ENCODE assay signal across 28 cellular contexts in the genomic region with DNA sequence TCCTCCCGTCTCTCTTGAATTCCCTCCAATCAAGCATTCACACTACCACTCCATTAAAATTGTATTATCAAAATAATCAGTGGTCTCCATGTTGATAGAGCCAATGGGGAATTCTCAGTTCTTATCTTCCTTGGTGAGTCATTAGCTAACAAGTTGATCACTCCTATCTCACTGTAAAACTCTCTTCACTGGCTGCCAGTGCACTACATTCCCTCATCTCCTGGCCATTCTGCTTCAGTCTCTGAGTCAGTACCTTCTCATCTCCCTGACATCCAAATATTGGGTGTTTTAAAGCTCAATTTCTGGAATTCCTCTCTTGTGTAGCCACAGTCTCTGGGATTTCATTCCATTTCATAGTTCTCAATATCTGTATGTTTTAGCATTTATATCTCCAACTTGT.
DNase-seq lines count a peak whose midpoint lies in the region; ATAC-seq, FAIRE-seq and TF ChIP-seq lines count a peak whose summit lies in the region.
"Had no signal": no experiment of that assay in that cellular context is flagged by ENCODE, and none has a peak within 500 bp of the region (broad histone marks: within the 10 kb centered on the region; RNA-seq: fewer than 3 reads in every experiment).

No MANE protein-coding gene starts in this region.

- no peak overlapping the region for H3K4me3 Mint-ChIP-seq in MCF 10A (ENCODE audit: unreplicated experiment)
- H3K4me3 Mint-ChIP-seq: activated CD4-positive, alpha-beta T cell treated with anti-CD3 and anti-CD28 coated beads, Interleukin-2, amount 10 ng/mL, durations not matched to agents 7 days and 5 days; mesothelial cell of epicardium; naive thymus-derived CD4-positive, alpha-beta T cell; T-helper 1 cell treated with Interleukin-12 subunit alpha and Interleukin-12 subunit beta and Interleukin-4 antibody, amounts not matched to agents 30 μg/mL and 1 μg/mL, for 36 hours had no signal

- H3K14ac ChIP-seq in trophoblast cell (ENCODE audit: low read length) = no peak overlapping the region

- no peak overlapping the region for H3K4me2 ChIP-seq in mammary epithelial cell (ENCODE audit: insufficient read depth, low read depth, low read length)
- no peak overlapping the region for H3K4me2 ChIP-seq in trophoblast cell (ENCODE audit: low read length)
- H3K4me2 ChIP-seq: smooth muscle cell had no signal

- no peaks in the 10 kb centered on the region for H3K36me3 ChIP-seq in mammary epithelial cell (ENCODE audit: insufficient read depth, low read length)
- H3K36me3 ChIP-seq in trophoblast cell (ENCODE audit: control insufficient read depth in 1 of 2, insufficient read depth in 2 of 2, low read length in 2 of 2) = no peaks in the 10 kb centered on the region
- H3K36me3 ChIP-seq: BE2C had no signal

- H3K9me3 ChIP-seq in mammary epithelial cell (replicated peaks; ENCODE audit: insufficient read depth, low read length) (peaks cover 9% of the 10 kb centered on the region), trophoblast cell (ENCODE audit: insufficient read depth, low read depth, low read length) (no peaks in the 10 kb centered on the region)
- H3K9me3 ChIP-seq: BE2C, Caco-2 had no signal

- no peak for FAIRE-seq in RCC 7860 (lab: Jason Lieb, UNC)

- no peaks in the 10 kb centered on the region for H4K20me1 ChIP-seq in mammary epithelial cell (ENCODE audit: insufficient read depth, low read length)

- no peak overlapping the region for H2BK5ac ChIP-seq in trophoblast cell (ENCODE audit: low read depth, low read length, poor library complexity)

- intact Hi-C loops in mammary epithelial cell (cut with micrococcal nuclease) = no loop called here
- intact Hi-C loops in MCF 10A (cut with micrococcal nuclease) = no loop called here

- H3K23ac ChIP-seq in trophoblast cell (ENCODE audit: low read length) = no peak overlapping the region

- DNase-seq in mammary epithelial cell = peak; percentile 40
- DNase-seq in MCF 10A (ENCODE audit: unreplicated experiment) = no peak
- peak; percentile 75 for DNase-seq in RCC 7860 (ENCODE audit: low spot score)
- DNase-seq in choroid plexus epithelial cell (ENCODE audit: low read depth) = peak; percentile 9
- DNase-seq in trophoblast cell = peak; percentile 8 to 47
- DNase-seq in HT-29 (ENCODE audit: low spot score) = no peak
- DNase-seq in central memory CD4-positive, alpha-beta T cell = no peak
- DNase-seq: 8988T; activated CD4-positive, alpha-beta T cell treated with anti-CD3 and anti-CD28 coated beads, Interleukin-2, amount 10 ng/mL, durations not matched to agents 7 days and 5 days; activated naive CD4-positive, alpha-beta T cell; activated T-cell treated with anti-CD3 and anti-CD28 coated beads, Interleukin-2, amount 50 U/mL, for 48 hours; BE2C; Caco-2; DMS79 treated with DMSO at 0.1 percent for 48 hours; KG1; naive thymus-derived CD4-positive, alpha-beta T cell; NCI-H2171; NCI-H526 treated with DMSO at 0.1 percent for 48 hours; occipital lobe; RPMI8226; stimulated activated CD4-positive, alpha-beta T cell treated with anti-CD3 and anti-CD28 coated beads, Interleukin-2, amount 100 ng/mL, for 24 hours had no signal

- no peak for TF ChIP-seq CTCF in mammary epithelial cell (conservative IDR thresholded peaks at IDR 0.05 in 1 of 2, IDR thresholded peaks at IDR 0.05 in 1 of 2; ENCODE audit: extremely low read depth in 1 of 2, insufficient read depth in 1 of 2, low read depth in 1 of 2, low read length in 2 of 2)
- no peak for TF ChIP-seq CTCF in MCF 10A (IDR thresholded peaks at IDR 0.05; ENCODE audit: unreplicated experiment)
- no peak for TF ChIP-seq CTCF in choroid plexus epithelial cell (conservative IDR thresholded peaks at IDR 0.05; ENCODE audit: low read depth, low read length)

- H3K4ac ChIP-seq in trophoblast cell (ENCODE audit: low read depth, low read length) = no peak overlapping the region

- H3K79me1 ChIP-seq in trophoblast cell (ENCODE audit: low read length) = no peaks in the 10 kb centered on the region

- no peak overlapping the region for H3K18ac ChIP-seq in trophoblast cell (ENCODE audit: low read length)

- H3K27me3 ChIP-seq in mammary epithelial cell (ENCODE audit: insufficient read depth, low read length) = no peaks in the 10 kb centered on the region
- no peaks in the 10 kb centered on the region for H3K27me3 ChIP-seq in trophoblast cell (ENCODE audit: insufficient read depth, low read length)
- H3K27me3 ChIP-seq: BE2C had no signal

- H3K27ac Mint-ChIP-seq in MCF 10A (ENCODE audit: low read depth, unreplicated experiment) = no peak overlapping the region
- H3K27ac Mint-ChIP-seq: activated CD4-positive, alpha-beta T cell treated with anti-CD3 and anti-CD28 coated beads, Interleukin-2, amount 10 ng/mL, durations not matched to agents 7 days and 5 days; mesothelial cell of epicardium; naive thymus-derived CD4-positive, alpha-beta T cell; T-helper 1 cell treated with Interleukin-12 subunit alpha and Interleukin-12 subunit beta and Interleukin-4 antibody, amounts not matched to agents 30 μg/mL and 1 μg/mL, for 36 hours had no signal

- H3K36me3 Mint-ChIP-seq in MCF 10A (ENCODE audit: insufficient read depth, unreplicated experiment) = no peaks in the 10 kb centered on the region
- H3K36me3 Mint-ChIP-seq: mesothelial cell of epicardium; naive thymus-derived CD4-positive, alpha-beta T cell had no signal

- H2AFZ ChIP-seq in mammary epithelial cell (ENCODE audit: low read depth, low read length) = no peak overlapping the region
- no peak overlapping the region for H2AFZ ChIP-seq in trophoblast cell (ENCODE audit: insufficient read depth, low read length, poor library complexity)

- CTCF ChIA-PET in mammary epithelial cell (lab: Charles Lee; ENCODE audit: low non-redundant PET) = interaction anchor here (0.6 kb wide), 1 partner anchor 103 kb away, joined by 3 read pairs; no protein-coding TSS in a partner anchor
- CTCF ChIA-PET in MCF 10A (lab: Yijun Ruan, JAX) = interaction anchor here (0.7 to 2.0 kb wide), 5 partner anchors 30 to 202 kb away, joined by 3 to 7 read pairs (median 5); no protein-coding TSS in a partner anchor

- no peak overlapping the region for H4K8ac ChIP-seq in trophoblast cell (ENCODE audit: low read depth, low read length)

- TF ChIP-seq POLR2A in GM18505 (IDR thresholded peaks at IDR 0.05; ENCODE audit: borderline replicate concordance, extremely low read depth, insufficient read depth, insufficient read length) = no peak

- POLR2A ChIA-PET in MCF 10A (lab: Yijun Ruan, JAX) = interaction anchor here (0.9 kb wide), 1 partner anchor 69 kb away, joined by 3 read pairs; no protein-coding TSS in a partner anchor

- H3K9ac ChIP-seq in mammary epithelial cell (ENCODE audit: insufficient read depth, low read length) = no peak overlapping the region
- no peak overlapping the region for H3K9ac ChIP-seq in trophoblast cell (ENCODE audit: low read length)

- H3K27me3 Mint-ChIP-seq in MCF 10A (ENCODE audit: insufficient read depth, unreplicated experiment) = no peaks in the 10 kb centered on the region

- H3K4me3 ChIP-seq in mammary epithelial cell (replicated peaks in 1 of 3; ENCODE audit: insufficient read depth in 1 of 3, low read depth in 2 of 3, low read length in 3 of 3) (no peak overlapping the region), choroid plexus epithelial cell (ENCODE audit: low read depth, low read length) (no peak overlapping the region), trophoblast cell (ENCODE audit: low read depth, low read length) (no peak overlapping the region)
- H3K4me3 ChIP-seq: SK-N-MC, smooth muscle cell had no signal

- H3K4me1 ChIP-seq in mammary epithelial cell (ENCODE audit: insufficient read depth, low read length) = no peaks in the 10 kb centered on the region
- H3K4me1 ChIP-seq in trophoblast cell (ENCODE audit: control insufficient read depth in 1 of 2, insufficient read depth in 2 of 2, low read length in 2 of 2) = no peaks in the 10 kb centered on the region
- H3K4me1 ChIP-seq: BE2C, Caco-2 had no signal

- in situ Hi-C loops in mammary epithelial cell (cut with MboI; ENCODE audit: low sequenced_read_pairs in 2 of 2) = no loop called here

- H3K79me2 ChIP-seq in mammary epithelial cell (ENCODE audit: insufficient read depth, low read length) (no peaks in the 10 kb centered on the region), trophoblast cell (ENCODE audit: control insufficient read depth, insufficient read depth, low read length, poor library complexity) (no peaks in the 10 kb centered on the region)

- dilution Hi-C loops in mammary epithelial cell (cut with HindIII; ENCODE audit: low sequenced_read_pairs) = no loop called here

- no peak overlapping the region for H2BK12ac ChIP-seq in trophoblast cell (ENCODE audit: low read length)

- H4K91ac ChIP-seq in trophoblast cell (ENCODE audit: low read depth, low read length) = no peak overlapping the region

- no peak overlapping the region for H2BK120ac ChIP-seq in trophoblast cell (ENCODE audit: insufficient read depth, low read length, poor library complexity)

- WGBS in mammary epithelial cell (ENCODE audit: low coverage, missing lambda C conversion rate) = 100% methylated on average over 1 of the region's 1 CpG
- no CpG with 5 or more reads among the region's 1 CpG for WGBS in trophoblast cell (ENCODE audit: extremely low coverage, insufficient coverage, insufficient read length)

- no TSS peak for BruUV-seq in mammary epithelial cell (replicated peaks; lab: Mats Ljungman, UMichigan)
- no TSS peak for BruUV-seq in MCF 10A (replicated peaks; lab: Mats Ljungman, UMichigan)

- no peak overlapping the region for H4K12ac ChIP-seq in trophoblast cell (ENCODE audit: low read depth, low read length)

- no peak overlapping the region for H3K27ac ChIP-seq in mammary epithelial cell (ENCODE audit: insufficient read depth, low read depth, low read length)
- no peak overlapping the region for H3K27ac ChIP-seq in trophoblast cell (ENCODE audit: low read depth, low read length)
- H3K27ac ChIP-seq: SK-N-MC had no signal

- peaks cover 7% of the 10 kb centered on the region for H3K9me3 Mint-ChIP-seq in MCF 10A (ENCODE audit: unreplicated experiment)
- H3K9me3 Mint-ChIP-seq: activated CD4-positive, alpha-beta T cell treated with anti-CD3 and anti-CD28 coated beads, Interleukin-2, amount 10 ng/mL, durations not matched to agents 7 days and 5 days; T-helper 1 cell treated with Interleukin-12 subunit alpha and Interleukin-12 subunit beta and Interleukin-4 antibody, amounts not matched to agents 30 μg/mL and 1 μg/mL, for 36 hours had no signal

- no peak overlapping the region for H2AK5ac ChIP-seq in trophoblast cell (ENCODE audit: low read length)

- no peaks in the 10 kb centered on the region for H3K4me1 Mint-ChIP-seq in MCF 10A (ENCODE audit: insufficient read depth, unreplicated experiment)
- H3K4me1 Mint-ChIP-seq: activated CD4-positive, alpha-beta T cell treated with anti-CD3 and anti-CD28 coated beads, Interleukin-2, amount 10 ng/mL, durations not matched to agents 7 days and 5 days had no signal

- ATAC-seq in GM18505 (IDR thresholded peaks at IDR 0.05; ENCODE audit: unreplicated experiment) = no peak
- ATAC-seq: HCT116; left lobe of liver; naive thymus-derived CD4-positive, alpha-beta T cell had no signal

Comparison
In these comparisons a context has a peak if more than half of its experiments do, and no peak if none do; other contexts are left out.
1. DNase-seq: peak in mammary epithelial cell (single experiment), RCC 7860 (single experiment), choroid plexus epithelial cell (single experiment) and trophoblast cell (2 of 2); none in MCF 10A (single experiment), HT-29 (single experiment) and central memory CD4-positive, alpha-beta T cell (single experiment).